ENCODE assay signal across 29 cellular contexts in genomic region chr5:10396552-10396951, GRCh38. TPM values are rescaled to one million over a fixed set of nuclear protein-coding genes. Genes with fewer than 3 reads are reported as not detected.
"Had no signal": no experiment of that assay in that cellular context is flagged by ENCODE, and none has a peak within 500 bp of the region (broad histone marks: within the 10 kb centered on the region; RNA-seq: fewer than 3 reads in every experiment).

No MANE protein-coding gene starts in this region.

- H3K4me1 ChIP-seq: body of pancreas, right lobe of liver had no signal

- DNase-seq: activated CD4-positive, alpha-beta memory T cell treated with anti-CD3 and anti-CD28 coated beads for 36 hours; activated CD4-positive, alpha-beta T cell treated with anti-CD3 and anti-CD28 coated beads, Interleukin-2, amount 10 ng/mL, durations not matched to agents 24 days and 14 days; activated CD8-positive, alpha-beta memory T cell treated with anti-CD3 and anti-CD28 coated beads, Interleukin-2, amount 50 U/mL, for 48 hours; activated naive CD4-positive, alpha-beta T cell; activated T-cell treated with anti-CD3 and anti-CD28 coated beads, Interleukin-2, amount 50 U/mL, for 48 hours; adrenal gland; aorta; body of pancreas; endodermal cell; foreskin fibroblast; heart left ventricle; hypothalamus; immature natural killer cell; kidney; left colon; mesenchymal stem cell; right lobe of liver; stimulated activated CD4-positive, alpha-beta T cell treated with anti-CD3 and anti-CD28 coated beads, Interleukin-2, amount 100 ng/mL, for 48 hours; stimulated activated naive CD4-positive, alpha-beta T cell treated with Interleukin-2 at 50 U/mL for 16 hours; T-helper 9 cell had no signal

- H3K27me3 ChIP-seq: adrenal gland, body of pancreas, heart left ventricle, right lobe of liver, tibial nerve had no signal

- H3K4me3 ChIP-seq: adrenal gland, body of pancreas, heart left ventricle, right lobe of liver, tibial nerve had no signal

- ATAC-seq: activated naive CD4-positive, alpha-beta T cell treated with anti-CD3 and anti-CD28 coated beads, Interleukin-2, amount 50 U/mL, for 72 hours; body of pancreas; esophagus mucosa; heart left ventricle; left colon; natural killer cell treated with Interleukin-12 subunit alpha and Interleukin-12 subunit beta and Interleukin-15 and Interleukin-18, amount 100 ng/mL, for 72 hours; right lobe of liver had no signal

- H3K27ac Mint-ChIP-seq: activated CD4-positive, alpha-beta memory T cell treated with anti-CD3 and anti-CD28 coated beads for 36 hours; activated CD4-positive, alpha-beta T cell treated with anti-CD3 and anti-CD28 coated beads, Interleukin-2, amount 10 ng/mL, durations not matched to agents 24 days and 14 days; activated T-helper 2 cell treated with anti-CD3 and anti-CD28 coated beads, Interferon-gamma antibody, Interleukin-2, Interleukin-4, amounts not matched to agents 10 μg/mL and 5 μg/mL and 100 μg/mL, durations not matched to agents 14 hours and 24 hours and 36 hours; dendritic cell treated with granulocyte-macrophage colony-stimulating factor and Interleukin-4, amounts not matched to agents 40 ng/mL and 50 ng/mL, for 4 days; endodermal cell; natural killer cell treated with Interleukin-12 subunit alpha and Interleukin-12 subunit beta and Interleukin-15 and Interleukin-18, amount 100 ng/mL, for 72 hours had no signal

- H3K9me3 ChIP-seq: adrenal gland, body of pancreas, heart left ventricle, right lobe of liver, tibial nerve had no signal

- FAIRE-seq: kidney, TTC549 had no signal

- H3K27ac ChIP-seq: adrenal gland, body of pancreas, right lobe of liver, tibial nerve, VCaP had no signal

- H3K9me3 Mint-ChIP-seq: activated CD4-positive, alpha-beta memory T cell treated with anti-CD3 and anti-CD28 coated beads for 36 hours; activated CD4-positive, alpha-beta T cell treated with anti-CD3 and anti-CD28 coated beads, Interleukin-2, amount 10 ng/mL, durations not matched to agents 24 days and 14 days; activated naive CD4-positive, alpha-beta T cell treated with anti-CD3 and anti-CD28 coated beads, Interleukin-2, amount 50 U/mL, for 72 hours; activated T-helper 2 cell treated with anti-CD3 and anti-CD28 coated beads, Interferon-gamma antibody, Interleukin-2, Interleukin-4, amounts not matched to agents 10 μg/mL and 5 μg/mL and 100 μg/mL, durations not matched to agents 14 hours and 24 hours and 36 hours; dendritic cell treated with granulocyte-macrophage colony-stimulating factor and Interleukin-4, amounts not matched to agents 40 ng/mL and 50 ng/mL, for 4 days; immature natural killer cell; natural killer cell treated with Interleukin-12 subunit alpha and Interleukin-12 subunit beta and Interleukin-15 and Interleukin-18, amount 100 ng/mL, for 72 hours had no signal

- H3K4me3 Mint-ChIP-seq: activated CD4-positive, alpha-beta memory T cell treated with anti-CD3 and anti-CD28 coated beads for 36 hours; activated CD4-positive, alpha-beta T cell treated with anti-CD3 and anti-CD28 coated beads, Interleukin-2, amount 10 ng/mL, durations not matched to agents 24 days and 14 days; dendritic cell treated with granulocyte-macrophage colony-stimulating factor and Interleukin-4, amounts not matched to agents 40 ng/mL and 50 ng/mL, for 4 days; endodermal cell; immature natural killer cell; natural killer cell treated with Interleukin-12 subunit alpha and Interleukin-12 subunit beta and Interleukin-15 and Interleukin-18, amount 100 ng/mL, for 72 hours had no signal

- H3K27me3 Mint-ChIP-seq: activated CD4-positive, alpha-beta memory T cell treated with anti-CD3 and anti-CD28 coated beads for 36 hours; activated CD4-positive, alpha-beta T cell treated with anti-CD3 and anti-CD28 coated beads, Interleukin-2, amount 10 ng/mL, durations not matched to agents 24 days and 14 days; dendritic cell treated with granulocyte-macrophage colony-stimulating factor and Interleukin-4, amounts not matched to agents 40 ng/mL and 50 ng/mL, for 4 days; natural killer cell treated with Interleukin-12 subunit alpha and Interleukin-12 subunit beta and Interleukin-15 and Interleukin-18, amount 100 ng/mL, for 72 hours had no signal

RNA-seq across cellular contexts. Expression of gene ROPN1L, which starts 45.1 kb away (rescaled TPM):
- total RNA-seq: activated CD4-positive, alpha-beta memory T cell treated with anti-CD3 and anti-CD28 coated beads for 36 hours; activated CD4-positive, alpha-beta T cell treated with anti-CD3 and anti-CD28 coated beads, Interleukin-2, amount 10 ng/mL, durations not matched to agents 24 days and 14 days; esophagus mucosa; left colon; skeletal muscle tissue had no signal
